Comparison of ENCODE assay signal across 8 cellular contexts in genomic region chr22:32473388-32473952, GRCh38. TPM values are rescaled to one million over a fixed set of nuclear protein-coding genes. Genes with fewer than 3 reads are reported as not detected.
DNase-seq lines count a peak whose midpoint lies in the region; ATAC-seq and TF ChIP-seq lines count a peak whose summit lies in the region.

No MANE protein-coding gene starts in this region.

- H3K27me3 Mint-ChIP-seq in IgD-negative memory B cell (no peaks in the 10 kb centered on the region), glutamatergic neuron (ENCODE audit: unreplicated experiment) (no peaks in the 10 kb centered on the region)

- H3K4me1 ChIP-seq in Panc1 (ENCODE audit: control insufficient read depth, insufficient read depth, low read length) (peaks cover 10% of the 10 kb centered on the region), trophoblast cell (ENCODE audit: control insufficient read depth in 1 of 2, insufficient read depth in 2 of 2, low read length in 2 of 2) (no peaks in the 10 kb centered on the region)

- TF ChIP-seq CTCF in Panc1 (IDR thresholded peaks at IDR 0.05) (peak; percentile 77), glutamatergic neuron (IDR thresholded peaks at IDR 0.05; ENCODE audit: partially characterized antibody, unreplicated experiment) (peak; percentile 81)

- H3K4me2 ChIP-seq in trophoblast cell (ENCODE audit: low read length) = no peak overlapping the region

- no TSS peak for BruUV-seq in Panc1 (replicated peaks; lab: Mats Ljungman, UMichigan)

- WGBS in trophoblast cell (ENCODE audit: extremely low coverage, insufficient coverage, insufficient read length) = no CpG with 5 or more reads among the region's 6 CpGs

- no peak overlapping the region for H3K4ac ChIP-seq in trophoblast cell (ENCODE audit: low read depth, low read length)

- H3K27ac Mint-ChIP-seq in IgD-negative memory B cell (peak overlapping the region; percentile 93 to 97 (median 95)), glutamatergic neuron (ENCODE audit: unreplicated experiment) (peak overlapping the region; percentile 87)
- peak overlapping the region in 1 of 2 donors; percentile 90 for H3K27ac Mint-ChIP-seq in activated naive CD4-positive, alpha-beta T cell treated with anti-CD3 and anti-CD28 coated beads, Interleukin-2, amount 50 U/mL, for 72 hours

- ATAC-seq in Panc1 (0 out of 2 replicates have a peak, but pooled peaks have one; percentile 38), GM21717 (IDR thresholded peaks at IDR 0.05; ENCODE audit: unreplicated experiment) (no peak)
- ATAC-seq in activated naive CD4-positive, alpha-beta T cell treated with anti-CD3 and anti-CD28 coated beads, Interleukin-2, amount 50 U/mL, for 72 hours = peak; percentile 21 to 45

- H2BK120ac ChIP-seq in trophoblast cell (ENCODE audit: insufficient read depth, low read length, poor library complexity) = no peak overlapping the region

- H3K4me3 ChIP-seq in Panc1 (ENCODE audit: low read depth in 2 of 2, low read length in 2 of 2) (peak overlapping the region in 1 of 2 experiments; percentile 86; a peak in 2 of 4 replicates), trophoblast cell (ENCODE audit: low read depth, low read length) (no peak overlapping the region)

- H3K14ac ChIP-seq in trophoblast cell (ENCODE audit: low read length) = no peak overlapping the region

- no peak overlapping the region for H3K23ac ChIP-seq in trophoblast cell (ENCODE audit: low read length)

- H3K79me2 ChIP-seq in trophoblast cell (ENCODE audit: control insufficient read depth, insufficient read depth, low read length, poor library complexity) = peaks cover 10% of the 10 kb centered on the region

- H4K12ac ChIP-seq in trophoblast cell (ENCODE audit: low read depth, low read length) = no peak overlapping the region

- peak overlapping the region; percentile 3 for H4K8ac ChIP-seq in trophoblast cell (ENCODE audit: low read depth, low read length)

- peak overlapping the region; percentile 92 to 99 (median 96) for H3K4me3 Mint-ChIP-seq in IgD-negative memory B cell
- H3K4me3 Mint-ChIP-seq in glutamatergic neuron (ENCODE audit: unreplicated experiment) = peak overlapping the region; percentile 88

- no peak overlapping the region for H3K18ac ChIP-seq in trophoblast cell (ENCODE audit: low read length)

- no peaks in the 10 kb centered on the region for H3K9me3 ChIP-seq in Panc1 (ENCODE audit: control insufficient read depth, insufficient read depth, low read depth, low read length)
- H3K9me3 ChIP-seq in trophoblast cell (ENCODE audit: insufficient read depth, low read depth, low read length) = no peaks in the 10 kb centered on the region

- H2BK5ac ChIP-seq in trophoblast cell (ENCODE audit: low read depth, low read length, poor library complexity) = no peak overlapping the region

- H2AK5ac ChIP-seq in trophoblast cell (ENCODE audit: low read length) = no peak overlapping the region

- DNase-seq in DMS53 (lab: John Stamatoyannopoulos, UW) (peak; percentile 64), Panc1 (ENCODE audit: low read depth, low spot score) (no peak), glutamatergic neuron (peak; percentile 18), trophoblast cell (peak; percentile 27 to 84), GM19238 (ENCODE audit: insufficient read length, low spot score) (no peak)
- peak in 1 of 2 donors; percentile 60 for DNase-seq in activated naive CD4-positive, alpha-beta T cell treated with anti-CD3 and anti-CD28 coated beads, Interleukin-2, amount 50 U/mL, for 72 hours (ENCODE audit: low spot score in 2 of 2)

- peaks cover 11 to 20% (median 15%) of the 10 kb centered on the region in 3 donors for H3K4me1 Mint-ChIP-seq in IgD-negative memory B cell
- peaks cover 12% of the 10 kb centered on the region for H3K4me1 Mint-ChIP-seq in glutamatergic neuron (ENCODE audit: low read depth, unreplicated experiment)

- H3K79me1 ChIP-seq in trophoblast cell (ENCODE audit: low read length) = peaks cover 11% of the 10 kb centered on the region

- no peak overlapping the region for H3K9ac ChIP-seq in trophoblast cell (ENCODE audit: low read length)

- H3K9me3 Mint-ChIP-seq in IgD-negative memory B cell = no peaks in the 10 kb centered on the region
- no peaks in the 10 kb centered on the region for H3K9me3 Mint-ChIP-seq in activated naive CD4-positive, alpha-beta T cell treated with anti-CD3 and anti-CD28 coated beads, Interleukin-2, amount 50 U/mL, for 72 hours
- H3K9me3 Mint-ChIP-seq in glutamatergic neuron (ENCODE audit: unreplicated experiment) = peaks cover 5% of the 10 kb centered on the region

- peaks cover 2% of the 10 kb centered on the region for H3K36me3 Mint-ChIP-seq in IgD-negative memory B cell
- H3K36me3 Mint-ChIP-seq in activated naive CD4-positive, alpha-beta T cell treated with anti-CD3 and anti-CD28 coated beads, Interleukin-2, amount 50 U/mL, for 72 hours = peaks cover 6 to 7% of the 10 kb centered on the region in 2 donors
- H3K36me3 Mint-ChIP-seq in glutamatergic neuron (ENCODE audit: unreplicated experiment) = no peaks in the 10 kb centered on the region

- CTCF ChIA-PET in Panc1 (lab: Charles Lee) = interaction anchor here (0.6 to 0.9 kb wide), 3 partner anchors 19 to 60 kb away, joined by 3 to 10 read pairs (median 4); no protein-coding TSS in a partner anchor

- POLR2A ChIA-PET in Panc1 (lab: Charles Lee) = no interaction called here

- H4K91ac ChIP-seq in trophoblast cell (ENCODE audit: low read depth, low read length) = no peak overlapping the region

- no peak overlapping the region for H2BK12ac ChIP-seq in trophoblast cell (ENCODE audit: low read length)

- no peaks in the 10 kb centered on the region for H3K27me3 ChIP-seq in Panc1 (ENCODE audit: control insufficient read depth, insufficient read depth, low read length)
- H3K27me3 ChIP-seq in trophoblast cell (ENCODE audit: insufficient read depth, low read length) = no peaks in the 10 kb centered on the region

- H2AFZ ChIP-seq in trophoblast cell (ENCODE audit: insufficient read depth, low read length, poor library complexity) = peak overlapping the region; percentile 15

- peaks cover 8% of the 10 kb centered on the region; the same call in 1 of the 2 replicates for H3K36me3 ChIP-seq in Panc1 (ENCODE audit: control insufficient read depth, insufficient read depth, low read length)
- H3K36me3 ChIP-seq in trophoblast cell (ENCODE audit: control insufficient read depth in 1 of 2, insufficient read depth in 2 of 2, low read length in 2 of 2) = no peaks in the 10 kb centered on the region

- intact Hi-C loops in Panc1 (cut with micrococcal nuclease; ENCODE audit: unreplicated experiment) = loop anchor here (5.0 kb wide), 1 partner anchor 266 kb away; the partner anchor contains the start of gene RFPL2

- in situ Hi-C loops in Panc1 (cut with HindIII; ENCODE audit: low pct_unique_long_range_greater_than_20kb, low sequenced_read_pairs) = no loop called here

- peak overlapping the region; percentile 44; the same call in 1 of the 2 replicates for H3K27ac ChIP-seq in Panc1 (ENCODE audit: low read length)
- H3K27ac ChIP-seq in trophoblast cell (ENCODE audit: low read depth, low read length) = no peak overlapping the region

RNA-seq across cellular contexts. Expression of gene FBXO7, which starts 1.1 kb away (rescaled TPM):
- polyA plus RNA-seq in IgD-negative memory B cell = 148 TPM
- 67.8 TPM for total RNA-seq in Panc1 (2021; ENCODE audit: unreplicated experiment)
- polyA plus RNA-seq in Panc1 (2012; ENCODE audit: insufficient read length) = 52.4 TPM
- total RNA-seq in activated naive CD4-positive, alpha-beta T cell treated with anti-CD3 and anti-CD28 coated beads, Interleukin-2, amount 50 U/mL, for 72 hours = 10 to 100 TPM; 71.0 to 93.0 TPM
- total RNA-seq in glutamatergic neuron (ENCODE audit: unreplicated experiment) = 78.3 TPM
- polyA plus RNA-seq in trophoblast cell (2013) = 86.2 and 87.3 TPM in 2 replicates

RNA-seq across cellular contexts. Expression of gene BPIFC, which starts 9.2 kb away (rescaled TPM):
- polyA plus RNA-seq in IgD-negative memory B cell = not detected
- total RNA-seq in Panc1 (2021; ENCODE audit: unreplicated experiment) (not detected), glutamatergic neuron (ENCODE audit: unreplicated experiment) (not detected)
- not detected for polyA plus RNA-seq in Panc1 (2012; ENCODE audit: insufficient read length)
- total RNA-seq in activated naive CD4-positive, alpha-beta T cell treated with anti-CD3 and anti-CD28 coated beads, Interleukin-2, amount 50 U/mL, for 72 hours = not detected
- not detected in 2 replicates for polyA plus RNA-seq in trophoblast cell (2013)

Comparison
In these comparisons a context has a peak if more than half of its experiments do, and no peak if none do; other contexts are left out.
1. DNase-seq: peak in DMS53 (single experiment), glutamatergic neuron (single experiment) and trophoblast cell (2 of 2); none in Panc1 (single experiment) and GM19238 (single experiment).